In genomic region chr17:67528751-67529436, GRCh38 we compare ENCODE assay signal across 8 cellular contexts.
DNase-seq lines count a peak whose midpoint lies in the region; ATAC-seq and FAIRE-seq lines count a peak whose summit lies in the region.

No MANE protein-coding gene starts in this region.

- no peak for ATAC-seq in naive thymus-derived CD8-positive, alpha-beta T cell
- ATAC-seq in GM21381 (IDR thresholded peaks at IDR 0.05; ENCODE audit: unreplicated experiment), result no peak
- no peak for ATAC-seq in HG03139 (IDR thresholded peaks at IDR 0.05; ENCODE audit: unreplicated experiment)

- H3K27me3 Mint-ChIP-seq in naive thymus-derived CD8-positive, alpha-beta T cell, result no peaks in the 10 kb centered on the region
- H3K27me3 Mint-ChIP-seq in activated naive CD4-positive, alpha-beta T cell treated with anti-CD3 and anti-CD28 coated beads for 36 hours (ENCODE audit: low read depth), result no peaks in the 10 kb centered on the region

- CTCF ChIA-PET in activated naive CD4-positive, alpha-beta T cell treated with anti-CD3 and anti-CD28 coated beads for 36 hours (lab: Charles Lee), result no interaction called here

- peak overlapping the region in 8 of 10 donors; percentile 2 to 87 (median 44) for H3K27ac Mint-ChIP-seq in naive thymus-derived CD8-positive, alpha-beta T cell
- H3K27ac Mint-ChIP-seq in activated naive CD4-positive, alpha-beta T cell treated with anti-CD3 and anti-CD28 coated beads for 36 hours, result no peak overlapping the region

- DNase-seq in HCEC 1CT (peak; percentile 94), RCC 7860 (ENCODE audit: low spot score) (peak; percentile 82), fibroblast of gingiva (ENCODE audit: low read depth) (peak; percentile 75), NCI-H2171 treated with DMSO at 0.1 percent for 48 hours (lab: John Stamatoyannopoulos, UW) (no peak)
- no peak for DNase-seq in naive thymus-derived CD8-positive, alpha-beta T cell
- DNase-seq in activated naive CD4-positive, alpha-beta T cell treated with anti-CD3 and anti-CD28 coated beads for 36 hours, result no peak

- POLR2A ChIA-PET in naive thymus-derived CD8-positive, alpha-beta T cell (lab: Charles Lee), result no interaction called here

- no peaks in the 10 kb centered on the region for H3K9me3 Mint-ChIP-seq in naive thymus-derived CD8-positive, alpha-beta T cell
- H3K9me3 Mint-ChIP-seq in activated naive CD4-positive, alpha-beta T cell treated with anti-CD3 and anti-CD28 coated beads for 36 hours, result no peaks in the 10 kb centered on the region

- H3K36me3 Mint-ChIP-seq in naive thymus-derived CD8-positive, alpha-beta T cell, result peaks cover 0 to 41% (median 8%) of the 10 kb centered on the region in 3 donors
- H3K36me3 Mint-ChIP-seq in activated naive CD4-positive, alpha-beta T cell treated with anti-CD3 and anti-CD28 coated beads for 36 hours (ENCODE audit: low read depth), result peaks cover 3% of the 10 kb centered on the region

- H3K4me1 Mint-ChIP-seq in naive thymus-derived CD8-positive, alpha-beta T cell, result peaks cover 28 to 62% (median 47%) of the 10 kb centered on the region in 4 donors
- H3K4me1 Mint-ChIP-seq in activated naive CD4-positive, alpha-beta T cell treated with anti-CD3 and anti-CD28 coated beads for 36 hours (ENCODE audit: low read depth), result peaks cover 24% of the 10 kb centered on the region

- H3K4me3 Mint-ChIP-seq in naive thymus-derived CD8-positive, alpha-beta T cell, result no peak overlapping the region
- H3K4me3 Mint-ChIP-seq in activated naive CD4-positive, alpha-beta T cell treated with anti-CD3 and anti-CD28 coated beads for 36 hours, result no peak overlapping the region

- intact Hi-C loops in activated naive CD4-positive, alpha-beta T cell treated with anti-CD3 and anti-CD28 coated beads for 36 hours (cut with micrococcal nuclease), result no loop called here

- FAIRE-seq in RCC 7860 (lab: Jason Lieb, UNC), result peak; percentile 84

Comparison
In these comparisons a context has a peak if more than half of its experiments do, and no peak if none do; other contexts are left out.
1. DNase-seq: peak in HCEC 1CT (single experiment), RCC 7860 (single experiment) and fibroblast of gingiva (single experiment); none in naive thymus-derived CD8-positive, alpha-beta T cell (0 of 10), activated naive CD4-positive, alpha-beta T cell treated with anti-CD3 and anti-CD28 coated beads for 36 hours (single experiment) and NCI-H2171 treated with DMSO at 0.1 percent for 48 hours (single experiment).